In the genomic region with DNA sequence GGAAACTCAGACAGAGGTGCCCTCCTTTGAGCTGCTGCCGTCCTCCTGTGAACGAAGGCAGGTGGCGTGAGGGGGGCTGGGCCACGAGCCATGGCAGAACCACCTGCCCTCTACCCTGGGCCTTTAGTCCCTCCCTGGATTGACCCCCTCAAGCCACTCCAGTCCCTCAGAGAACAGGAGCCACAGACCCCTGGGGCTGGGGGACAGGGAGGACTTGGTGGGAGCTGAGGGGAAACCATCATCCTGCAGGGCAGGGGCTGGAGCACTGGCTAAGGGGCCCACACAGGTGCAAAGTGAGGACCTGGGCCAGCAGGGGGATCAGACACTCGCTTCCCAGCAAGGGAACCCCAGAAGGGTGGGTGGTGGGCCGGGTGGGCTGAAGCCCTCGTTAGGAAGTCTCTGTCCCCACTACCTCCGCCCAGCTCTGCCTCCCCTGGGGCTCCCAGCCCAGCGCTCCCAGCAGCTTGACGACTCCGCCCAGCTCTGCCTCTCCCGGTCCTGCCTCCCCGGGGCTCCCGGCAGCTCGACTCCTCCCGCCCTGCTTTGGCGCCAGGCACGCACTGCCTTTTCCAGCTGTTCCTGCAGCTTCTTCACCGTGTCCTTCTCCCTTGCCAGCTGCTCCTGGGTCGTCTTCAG, we compare ENCODE assay signal across 1 cellular context.
TF ChIP-seq lines count a peak whose summit lies in the region.

No MANE protein-coding gene starts in this region.

TF ChIP-seq in HEK293, 187 proteins besides CTCF, POLR2A, EP300 and RAD21 (continued from another document):
- TF ChIP-seq, protein P1, sequence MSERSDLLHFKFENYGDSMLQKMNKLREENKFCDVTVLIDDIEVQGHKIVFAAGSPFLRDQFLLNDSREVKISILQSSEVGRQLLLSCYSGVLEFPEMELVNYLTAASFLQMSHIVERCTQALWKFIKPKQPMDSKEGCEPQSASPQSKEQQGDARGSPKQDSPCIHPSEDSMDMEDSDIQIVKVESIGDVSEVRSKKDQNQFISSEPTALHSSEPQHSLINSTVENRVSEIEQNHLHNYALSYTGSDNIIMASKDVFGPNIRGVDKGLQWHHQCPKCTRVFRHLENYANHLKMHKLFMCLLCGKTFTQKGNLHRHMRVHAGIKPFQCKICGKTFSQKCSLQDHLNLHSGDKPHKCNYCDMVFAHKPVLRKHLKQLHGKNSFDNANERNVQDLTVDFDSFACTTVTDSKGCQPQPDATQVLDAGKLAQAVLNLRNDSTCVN (tag by site-specific recombination; optimal IDR thresholded peaks at IDR 0.05): no peak
- TF ChIP-seq GLIS1 (tag by site-specific recombination; IDR thresholded peaks at IDR 0.05): peak; percentile 68; the same call in 1 of the 2 replicates
- TF ChIP-seq YY1 (tag by site-specific recombination; IDR thresholded peaks at IDR 0.05): no peak
- TF ChIP-seq FEZF1 (tag by site-specific recombination; IDR thresholded peaks at IDR 0.05): peak; percentile 67
- no peak for TF ChIP-seq SP7 (tag by site-specific recombination; IDR thresholded peaks at IDR 0.05)
- TF ChIP-seq, protein P2, sequence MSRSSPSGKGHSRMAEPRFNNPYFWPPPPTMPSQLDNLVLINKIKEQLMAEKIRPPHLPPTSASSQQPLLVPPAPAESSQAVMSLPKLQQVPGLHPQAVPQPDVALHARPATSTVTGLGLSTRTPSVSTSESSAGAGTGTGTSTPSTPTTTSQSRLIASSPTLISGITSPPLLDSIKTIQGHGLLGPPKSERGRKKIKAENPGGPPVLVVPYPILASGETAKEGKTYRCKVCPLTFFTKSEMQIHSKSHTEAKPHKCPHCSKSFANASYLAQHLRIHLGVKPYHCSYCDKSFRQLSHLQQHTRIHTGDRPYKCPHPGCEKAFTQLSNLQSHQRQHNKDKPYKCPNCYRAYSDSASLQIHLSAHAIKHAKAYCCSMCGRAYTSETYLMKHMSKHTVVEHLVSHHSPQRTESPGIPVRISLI (tag by site-specific recombination; IDR thresholded peaks at IDR 0.05): no peak
- no peak for TF ChIP-seq EGR2 (tag by site-specific recombination; IDR thresholded peaks at IDR 0.05; ENCODE audit: low read depth)
- no peak for TF ChIP-seq SCRT1 (tag by site-specific recombination; IDR thresholded peaks at IDR 0.05; ENCODE audit: borderline replicate concordance)
- TF ChIP-seq ZNF658 (tag by site-specific recombination; IDR thresholded peaks at IDR 0.05): no peak
- no peak for TF ChIP-seq ZNF529 (tag by site-specific recombination; IDR thresholded peaks at IDR 0.05; ENCODE audit: insufficient replicate concordance)
- TF ChIP-seq ZNF549 (tag by site-specific recombination; IDR thresholded peaks at IDR 0.05): no peak
